ENCODE assay signal across 16 cellular contexts in genomic region chr11:86091086-86091485, GRCh38.
"Had no signal": no experiment of that assay in that cellular context is flagged by ENCODE, and none has a peak within 500 bp of the region (broad histone marks: within the 10 kb centered on the region; RNA-seq: fewer than 3 reads in every experiment).

No MANE protein-coding gene starts in this region.

- DNase-seq: effector memory CD8-positive, alpha-beta T cell; esophagus squamous epithelium; kidney; left cardiac atrium; left ventricle myocardium superior; naive thymus-derived CD4-positive, alpha-beta T cell; nephron progenitor cell; posterior cingulate gyrus; stimulated activated CD4-positive, alpha-beta T cell treated with anti-CD3 and anti-CD28 coated beads, Interleukin-2, amount 100 ng/mL, for 24 hours; stimulated activated CD4-positive, alpha-beta T cell treated with anti-CD3 and anti-CD28 coated beads, Interleukin-4, amount 100 ng/mL, for 4 hours; stimulated activated naive B cell treated with anti-CD40 and anti-IgM and Interleukin-4, amounts not matched to agents 10 μg/mL and 1 μg/mL and 100 μg/mL, for 72 hours; stimulated activated naive CD8-positive, alpha-beta T cell treated with anti-CD3 and anti-CD28 coated beads, Interleukin-15, amount 100 ng/mL, for 72 hours; testis had no signal

- H3K27ac Mint-ChIP-seq: dendritic cell treated with granulocyte-macrophage colony-stimulating factor and Interleukin-4, amounts not matched to agents 40 ng/mL and 50 ng/mL, for 4 days; effector memory CD8-positive, alpha-beta T cell; naive thymus-derived CD4-positive, alpha-beta T cell; nephron progenitor cell; stimulated activated naive B cell treated with anti-CD40 and anti-IgM and Interleukin-4, amounts not matched to agents 10 μg/mL and 1 μg/mL and 100 μg/mL, for 72 hours; stimulated activated naive CD8-positive, alpha-beta T cell treated with anti-CD3 and anti-CD28 coated beads, Interleukin-15, amount 100 ng/mL, for 72 hours had no signal

- H3K4me3 ChIP-seq: esophagus squamous epithelium, hepatocyte, testis had no signal

- H3K79me2 ChIP-seq: hepatocyte had no signal

- H3K4me3 Mint-ChIP-seq: dendritic cell treated with granulocyte-macrophage colony-stimulating factor and Interleukin-4, amounts not matched to agents 40 ng/mL and 50 ng/mL, for 4 days; effector memory CD8-positive, alpha-beta T cell; naive thymus-derived CD4-positive, alpha-beta T cell; nephron progenitor cell; stimulated activated naive B cell treated with anti-CD40 and anti-IgM and Interleukin-4, amounts not matched to agents 10 μg/mL and 1 μg/mL and 100 μg/mL, for 72 hours; stimulated activated naive CD8-positive, alpha-beta T cell treated with anti-CD3 and anti-CD28 coated beads, Interleukin-15, amount 100 ng/mL, for 72 hours had no signal

- H3K27me3 Mint-ChIP-seq: dendritic cell treated with granulocyte-macrophage colony-stimulating factor and Interleukin-4, amounts not matched to agents 40 ng/mL and 50 ng/mL, for 4 days; effector memory CD8-positive, alpha-beta T cell; stimulated activated naive B cell treated with anti-CD40 and anti-IgM and Interleukin-4, amounts not matched to agents 10 μg/mL and 1 μg/mL and 100 μg/mL, for 72 hours; stimulated activated naive CD8-positive, alpha-beta T cell treated with anti-CD3 and anti-CD28 coated beads, Interleukin-15, amount 100 ng/mL, for 72 hours had no signal

- H3K27ac ChIP-seq: esophagus squamous epithelium, foreskin keratinocyte, hepatocyte, testis had no signal

- H3K4me1 ChIP-seq: testis had no signal

- H3K9me3 ChIP-seq: esophagus squamous epithelium, testis had no signal

- H3K27me3 ChIP-seq: esophagus squamous epithelium, foreskin keratinocyte, hepatocyte, testis had no signal

- H3K36me3 ChIP-seq: esophagus squamous epithelium had no signal

- ATAC-seq: effector memory CD8-positive, alpha-beta T cell; left ventricle myocardium superior; naive thymus-derived CD4-positive, alpha-beta T cell; stimulated activated naive B cell treated with anti-CD40 and anti-IgM and Interleukin-4, amounts not matched to agents 10 μg/mL and 1 μg/mL and 100 μg/mL, for 72 hours; stimulated activated naive CD8-positive, alpha-beta T cell treated with anti-CD3 and anti-CD28 coated beads, Interleukin-15, amount 100 ng/mL, for 72 hours had no signal

- H3K36me3 Mint-ChIP-seq: stimulated activated naive B cell treated with anti-CD40 and anti-IgM and Interleukin-4, amounts not matched to agents 10 μg/mL and 1 μg/mL and 100 μg/mL, for 72 hours had no signal

- H3K9me3 Mint-ChIP-seq: effector memory CD8-positive, alpha-beta T cell; stimulated activated naive B cell treated with anti-CD40 and anti-IgM and Interleukin-4, amounts not matched to agents 10 μg/mL and 1 μg/mL and 100 μg/mL, for 72 hours; stimulated activated naive CD8-positive, alpha-beta T cell treated with anti-CD3 and anti-CD28 coated beads, Interleukin-15, amount 100 ng/mL, for 72 hours had no signal

- H3K4me2 ChIP-seq: hepatocyte had no signal

- FAIRE-seq: kidney had no signal

- H2AFZ ChIP-seq: hepatocyte had no signal

- H3K4me1 Mint-ChIP-seq: naive thymus-derived CD4-positive, alpha-beta T cell; nephron progenitor cell; stimulated activated naive B cell treated with anti-CD40 and anti-IgM and Interleukin-4, amounts not matched to agents 10 μg/mL and 1 μg/mL and 100 μg/mL, for 72 hours; stimulated activated naive CD8-positive, alpha-beta T cell treated with anti-CD3 and anti-CD28 coated beads, Interleukin-15, amount 100 ng/mL, for 72 hours had no signal
